In genomic region chr4:38531126-38531737, GRCh38 we compare ENCODE assay signal across 12 cellular contexts.
DNase-seq lines count a peak whose midpoint lies in the region; ATAC-seq and TF ChIP-seq lines count a peak whose summit lies in the region.
"Had no signal": no experiment of that assay in that cellular context is flagged by ENCODE, and none has a peak within 500 bp of the region (broad histone marks: within the 10 kb centered on the region; RNA-seq: fewer than 3 reads in every experiment).

No MANE protein-coding gene starts in this region.

- H3K9me3 ChIP-seq in breast epithelium = no peaks in the 10 kb centered on the region
- H3K9me3 ChIP-seq: SJSA1, tibial nerve had no signal

- TF ChIP-seq CTCF in fibroblast of villous mesenchyme (IDR thresholded peaks at IDR 0.05; ENCODE audit: insufficient read depth, low read depth, low read length) = no peak
- TF ChIP-seq CTCF in breast epithelium (IDR thresholded peaks at IDR 0.05) = no peak

- H3K36me3 Mint-ChIP-seq in activated T-cell treated with anti-CD3 and anti-CD28 coated beads, Interleukin-2, amount 50 U/mL, for 72 hours (ENCODE audit: insufficient read depth in 2 of 2) = peaks cover 3 to 6% of the 10 kb centered on the region in 2 donors

- no peak for ATAC-seq in activated T-cell treated with anti-CD3 and anti-CD28 coated beads, Interleukin-2, amount 50 U/mL, for 72 hours (replicated peaks in 1 of 2)

- H3K4me1 Mint-ChIP-seq in activated T-cell treated with anti-CD3 and anti-CD28 coated beads, Interleukin-2, amount 50 U/mL, for 72 hours (ENCODE audit: low read depth) = peaks cover 36% of the 10 kb centered on the region
- H3K4me1 Mint-ChIP-seq: endodermal cell had no signal

- H3K27ac ChIP-seq in breast epithelium = no peak overlapping the region
- H3K27ac ChIP-seq: SJSA1, tibial nerve had no signal

- no peak overlapping the region for H3K27ac Mint-ChIP-seq in activated T-cell treated with anti-CD3 and anti-CD28 coated beads, Interleukin-2, amount 50 U/mL, for 72 hours
- H3K27ac Mint-ChIP-seq: endodermal cell had no signal

- peaks cover 4% of the 10 kb centered on the region for H3K27me3 Mint-ChIP-seq in activated T-cell treated with anti-CD3 and anti-CD28 coated beads, Interleukin-2, amount 50 U/mL, for 72 hours (ENCODE audit: low read depth)

- intact Hi-C loops in breast epithelium (cut with DNase I; ENCODE audit: low total_unique reads) = no loop called here

- TF ChIP-seq POLR2A in breast epithelium (IDR thresholded peaks at IDR 0.05) = no peak

- peaks cover 0 to 7% of the 10 kb centered on the region in 2 donors for H3K9me3 Mint-ChIP-seq in activated T-cell treated with anti-CD3 and anti-CD28 coated beads, Interleukin-2, amount 50 U/mL, for 72 hours
- H3K9me3 Mint-ChIP-seq: endodermal cell had no signal

- peak overlapping the region; percentile 17 to 51 for H3K4me3 Mint-ChIP-seq in activated T-cell treated with anti-CD3 and anti-CD28 coated beads, Interleukin-2, amount 50 U/mL, for 72 hours
- H3K4me3 Mint-ChIP-seq: endodermal cell had no signal

- H3K36me3 ChIP-seq in breast epithelium = no peaks in the 10 kb centered on the region
- H3K36me3 ChIP-seq: SJSA1, tibial nerve had no signal

- H3K27me3 ChIP-seq in breast epithelium = no peaks in the 10 kb centered on the region
- H3K27me3 ChIP-seq: SJSA1, tibial nerve had no signal

- no peaks in the 10 kb centered on the region for H3K4me1 ChIP-seq in breast epithelium
- H3K4me1 ChIP-seq: SJSA1 had no signal

- H3K4me3 ChIP-seq in fibroblast of villous mesenchyme (ENCODE audit: low read depth, low read length) (no peak overlapping the region), breast epithelium (no peak overlapping the region)
- H3K4me3 ChIP-seq: lung, SJSA1, tibial nerve had no signal

- no peak for DNase-seq in activated T-cell treated with anti-CD3 and anti-CD28 coated beads, Interleukin-2, amount 50 U/mL, for 72 hours
- no peak for DNase-seq in activated T-cell treated with anti-CD3 and anti-CD28 coated beads, Interleukin-2, amount 50 U/mL, for 48 hours
- DNase-seq in NCI-H69 (lab: John Stamatoyannopoulos, UW) (peak; percentile 6), fibroblast of villous mesenchyme (ENCODE audit: low read depth) (peak; percentile 4), stromal cell of bone marrow (ENCODE audit: low read depth) (peak; percentile 13), OCI-M1 (lab: John Stamatoyannopoulos, UW) (no peak), middle frontal gyrus (ENCODE audit: extremely low spot score, low spot score) (no peak), breast epithelium (ENCODE audit: low spot score in 2 of 2) (no peak)
- DNase-seq: endodermal cell had no signal

Comparison
In these comparisons a context has a peak if more than half of its experiments do, and no peak if none do; other contexts are left out.
1. DNase-seq: peak in NCI-H69 (single experiment), fibroblast of villous mesenchyme (single experiment) and stromal cell of bone marrow (single experiment); none in activated T-cell treated with anti-CD3 and anti-CD28 coated beads, Interleukin-2, amount 50 U/mL, for 72 hours (0 of 2), activated T-cell treated with anti-CD3 and anti-CD28 coated beads, Interleukin-2, amount 50 U/mL, for 48 hours (0 of 2), OCI-M1 (single experiment), middle frontal gyrus (single experiment) and breast epithelium (0 of 2).